8 cellular contexts compared by ENCODE assay signal in the genomic region with DNA sequence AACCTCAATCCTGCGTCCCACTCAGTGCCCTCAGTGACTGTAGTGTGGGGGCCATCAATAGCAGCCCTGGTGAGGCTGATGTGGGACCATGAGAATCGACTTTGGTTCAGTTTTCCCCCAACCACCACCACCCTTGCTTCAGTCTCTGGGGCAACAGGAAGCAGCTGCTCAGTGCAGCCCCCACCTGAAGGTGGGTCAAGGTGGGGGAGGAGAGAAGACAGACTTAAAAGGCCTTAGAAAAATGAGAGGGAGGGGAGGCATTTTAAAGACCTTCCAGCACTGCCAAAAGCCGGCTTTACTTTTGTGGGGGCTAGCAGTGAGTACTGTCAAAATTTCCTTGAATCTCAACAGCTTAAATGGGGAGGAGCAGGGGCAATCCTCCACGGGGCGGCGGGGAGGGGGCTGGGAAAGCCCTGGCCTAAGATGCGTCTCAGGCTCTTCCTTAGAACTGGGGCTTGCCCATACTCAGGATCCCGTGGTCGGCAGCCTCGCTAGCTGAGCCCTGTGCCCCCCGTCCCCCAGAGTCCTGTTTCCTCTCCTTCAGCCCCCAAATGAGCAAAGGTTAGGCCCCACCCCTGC. TPM values are rescaled to one million over a fixed set of nuclear protein-coding genes. Genes with fewer than 3 reads are reported as not detected.
DNase-seq lines count a peak whose midpoint lies in the region; ATAC-seq and TF ChIP-seq lines count a peak whose summit lies in the region.

No MANE protein-coding gene starts in this region.

- no peak overlapping the region for H2AFZ ChIP-seq in fibroblast of lung (ENCODE audit: low read length)

- H3K9me3 ChIP-seq in fibroblast of lung (ENCODE audit: control insufficient read depth, insufficient read depth, low read depth, low read length), result no peaks in the 10 kb centered on the region
- no peaks in the 10 kb centered on the region for H3K9me3 ChIP-seq in psoas muscle

- peak overlapping the region; percentile 72 for H3K4me2 ChIP-seq in fibroblast of lung (ENCODE audit: extremely low read depth, insufficient read depth, low read length)

- no peaks in the 10 kb centered on the region for H3K27me3 ChIP-seq in fibroblast of lung (ENCODE audit: control insufficient read depth, insufficient read depth, low read length)
- no peaks in the 10 kb centered on the region for H3K27me3 ChIP-seq in psoas muscle (ENCODE audit: insufficient read depth in 3 of 3, low read length in 2 of 3)

- DNase-seq in HFF-Myc (ENCODE audit: extremely low read depth, low read depth) (no peak), T-helper 9 cell (peak; percentile 10), fibroblast of lung (ENCODE audit: low read depth in 2 of 2) (no peak), psoas muscle (no peak), T1000 (lab: John Stamatoyannopoulos, UW) (no peak), COR-L47 (lab: John Stamatoyannopoulos, UW) (no peak)

- H3K4me1 ChIP-seq in fibroblast of lung (ENCODE audit: control insufficient read depth, extremely low read depth, insufficient read depth, low read length) (peaks cover 18% of the 10 kb centered on the region), psoas muscle (peaks cover 52% of the 10 kb centered on the region)

- intact Hi-C loops in psoas muscle (cut with DNase I), result loop anchor here (2.0 to 5.0 kb wide), 2 partner anchors 87 to 119 kb away; no protein-coding TSS in a partner anchor

- H3K27ac ChIP-seq in fibroblast of lung (ENCODE audit: insufficient read depth, low read length), result peak overlapping the region; percentile 78
- peak overlapping the region; percentile 90 for H3K27ac ChIP-seq in psoas muscle

- peaks cover 49% of the 10 kb centered on the region for H3K79me2 ChIP-seq in fibroblast of lung (ENCODE audit: control insufficient read depth, insufficient read depth, low read length)

- no peaks in the 10 kb centered on the region for H4K20me1 ChIP-seq in fibroblast of lung (ENCODE audit: control insufficient read depth, extremely low read depth, insufficient read depth, low read length)

- H3K36me3 ChIP-seq in fibroblast of lung (ENCODE audit: control insufficient read depth, insufficient read depth, low read length) (peaks cover 11% of the 10 kb centered on the region), psoas muscle (ENCODE audit: insufficient read depth in 1 of 2, low read depth in 1 of 2) (peaks cover 11 to 35% of the 10 kb centered on the region in 2 donors)

- 3 to 6% (median 3%) methylated on average over 10 to 11 of the region's 11 CpGs for WGBS in psoas muscle, 3 donors

- peak overlapping the region; percentile 67 for H3K9ac ChIP-seq in fibroblast of lung (ENCODE audit: insufficient read depth, low read length)

- ATAC-seq in psoas muscle (peak in 1 of 4 donors; percentile 1), GM21786 (IDR thresholded peaks at IDR 0.05; ENCODE audit: unreplicated experiment) (no peak), GM18519 (IDR thresholded peaks at IDR 0.05; ENCODE audit: low FRiP score, unreplicated experiment) (no peak)

- peak overlapping the region; percentile 75 for H3K4me3 ChIP-seq in HFF-Myc (replicated peaks; ENCODE audit: low read depth, low read length)
- H3K4me3 ChIP-seq in fibroblast of lung (replicated peaks in 1 of 4; ENCODE audit: control extremely low read depth in 1 of 4, insufficient read depth in 1 of 4, low read depth in 3 of 4, low read length in 4 of 4), result peak overlapping the region; percentile 69 to 80 (median 77)
- H3K4me3 ChIP-seq in psoas muscle, result peak overlapping the region; percentile 77

- TF ChIP-seq CTCF in HFF-Myc (IDR thresholded peaks at IDR 0.05; ENCODE audit: low read depth, low read length, missing control alignments) (no peak), fibroblast of lung (conservative IDR thresholded peaks at IDR 0.05 in 1 of 2, IDR thresholded peaks at IDR 0.05 in 1 of 2; ENCODE audit: low read depth in 1 of 2, low read length in 2 of 2) (no peak), psoas muscle (IDR thresholded peaks at IDR 0.05) (no peak)

RNA-seq across cellular contexts. Expression of a gene that starts 5.5 kb away (rescaled TPM):
- total RNA-seq in fibroblast of lung (15.9 and 32.0 TPM in 2 replicates), psoas muscle (10 to 100 TPM; 41.0 to 53.8 (median 47.7) TPM)
- polyA plus RNA-seq in fibroblast of lung (39.9 and 42.5 TPM in 2 replicates), psoas muscle (10 to 100 TPM; 10.0 to 39.4 (median 25.5) TPM)
- polyA plus RNA-seq in fibroblast of lung (2012), result 22.9 and 27.4 TPM in 2 replicates
- polyA minus RNA-seq in fibroblast of lung (ENCODE audit: low replicate concordance), result 168 and 206 TPM in 2 replicates

RNA-seq across cellular contexts. Expression of a gene that starts 10.2 kb away (rescaled TPM):
- total RNA-seq in fibroblast of lung (376 and 613 TPM in 2 replicates), psoas muscle (1,000 to 10,000 TPM; 1,044 to 2,377 (median 1,300) TPM)
- polyA plus RNA-seq in fibroblast of lung (965 and 1,111 TPM in 2 replicates), psoas muscle (1,000 to 10,000 TPM; 1,196 to 2,759 (median 1,470) TPM)
- polyA plus RNA-seq in fibroblast of lung (2012), result 731 and 866 TPM in 2 replicates
- 2,174 and 2,617 TPM in 2 replicates for polyA minus RNA-seq in fibroblast of lung (ENCODE audit: low replicate concordance)

RNA-seq across cellular contexts. Expression of a gene that starts 52.5 kb away (rescaled TPM):
- total RNA-seq in fibroblast of lung (53.7 and 60.3 TPM in 2 replicates), psoas muscle (100 to 1,000 TPM; 118 to 192 (median 148) TPM)
- polyA plus RNA-seq in fibroblast of lung (119 and 149 TPM in 2 replicates), psoas muscle (100 to 1,000 TPM; 141 to 253 (median 165) TPM)
- polyA plus RNA-seq in fibroblast of lung (2012), result 145 and 195 TPM in 2 replicates
- polyA minus RNA-seq in fibroblast of lung (ENCODE audit: low replicate concordance), result 4.1 and 6.5 TPM in 2 replicates
